ENCODE assay signal across 1 cellular context in the genomic region with DNA sequence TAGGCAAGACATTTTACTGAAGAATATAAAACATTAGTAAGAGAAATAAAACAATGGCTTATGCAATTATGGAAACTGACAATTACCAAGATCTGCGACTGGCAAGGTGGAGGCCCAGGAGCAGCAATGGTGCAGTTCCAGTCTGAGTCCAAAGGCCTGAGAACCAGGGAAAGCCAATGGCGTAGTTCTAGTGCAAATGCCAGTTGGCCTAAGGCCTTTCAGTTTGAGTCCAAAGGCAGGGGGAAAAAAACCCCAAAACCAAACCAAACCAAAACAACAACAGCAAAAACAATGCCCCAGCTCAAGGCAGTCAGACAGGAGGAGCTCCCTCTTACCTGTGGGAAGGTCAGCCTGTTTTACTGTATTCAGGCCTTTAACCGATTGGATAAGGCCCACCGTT.
TF ChIP-seq lines count a peak whose summit lies in the region.

No MANE protein-coding gene starts in this region.

TF ChIP-seq in GM12878, 131 proteins besides CTCF, POLR2A, EP300 and RAD21:
- TF ChIP-seq, protein P1, sequence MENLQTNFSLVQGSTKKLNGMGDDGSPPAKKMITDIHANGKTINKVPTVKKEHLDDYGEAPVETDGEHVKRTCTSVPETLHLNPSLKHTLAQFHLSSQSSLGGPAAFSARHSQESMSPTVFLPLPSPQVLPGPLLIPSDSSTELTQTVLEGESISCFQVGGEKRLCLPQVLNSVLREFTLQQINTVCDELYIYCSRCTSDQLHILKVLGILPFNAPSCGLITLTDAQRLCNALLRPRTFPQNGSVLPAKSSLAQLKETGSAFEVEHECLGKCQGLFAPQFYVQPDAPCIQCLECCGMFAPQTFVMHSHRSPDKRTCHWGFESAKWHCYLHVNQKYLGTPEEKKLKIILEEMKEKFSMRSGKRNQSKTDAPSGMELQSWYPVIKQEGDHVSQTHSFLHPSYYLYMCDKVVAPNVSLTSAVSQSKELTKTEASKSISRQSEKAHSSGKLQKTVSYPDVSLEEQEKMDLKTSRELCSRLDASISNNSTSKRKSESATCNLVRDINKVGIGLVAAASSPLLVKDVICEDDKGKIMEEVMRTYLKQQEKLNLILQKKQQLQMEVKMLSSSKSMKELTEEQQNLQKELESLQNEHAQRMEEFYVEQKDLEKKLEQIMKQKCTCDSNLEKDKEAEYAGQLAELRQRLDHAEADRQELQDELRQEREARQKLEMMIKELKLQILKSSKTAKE (IDR thresholded peaks at IDR 0.05; ENCODE audit: low read depth, poor library complexity, severe bottlenecking) = no peak
- TF ChIP-seq SP1 (IDR thresholded peaks at IDR 0.05; ENCODE audit: low read depth, low read length) = no peak
- peak; percentile 78 for TF ChIP-seq RUNX3 (IDR thresholded peaks at IDR 0.05; ENCODE audit: low read length)
- TF ChIP-seq, protein P2, sequence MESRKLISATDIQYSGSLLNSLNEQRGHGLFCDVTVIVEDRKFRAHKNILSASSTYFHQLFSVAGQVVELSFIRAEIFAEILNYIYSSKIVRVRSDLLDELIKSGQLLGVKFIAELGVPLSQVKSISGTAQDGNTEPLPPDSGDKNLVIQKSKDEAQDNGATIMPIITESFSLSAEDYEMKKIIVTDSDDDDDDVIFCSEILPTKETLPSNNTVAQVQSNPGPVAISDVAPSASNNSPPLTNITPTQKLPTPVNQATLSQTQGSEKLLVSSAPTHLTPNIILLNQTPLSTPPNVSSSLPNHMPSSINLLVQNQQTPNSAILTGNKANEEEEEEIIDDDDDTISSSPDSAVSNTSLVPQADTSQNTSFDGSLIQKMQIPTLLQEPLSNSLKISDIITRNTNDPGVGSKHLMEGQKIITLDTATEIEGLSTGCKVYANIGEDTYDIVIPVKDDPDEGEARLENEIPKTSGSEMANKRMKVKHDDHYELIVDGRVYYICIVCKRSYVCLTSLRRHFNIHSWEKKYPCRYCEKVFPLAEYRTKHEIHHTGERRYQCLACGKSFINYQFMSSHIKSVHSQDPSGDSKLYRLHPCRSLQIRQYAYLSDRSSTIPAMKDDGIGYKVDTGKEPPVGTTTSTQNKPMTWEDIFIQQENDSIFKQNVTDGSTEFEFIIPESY (IDR thresholded peaks at IDR 0.05) = no peak
- TF ChIP-seq, protein P3, sequence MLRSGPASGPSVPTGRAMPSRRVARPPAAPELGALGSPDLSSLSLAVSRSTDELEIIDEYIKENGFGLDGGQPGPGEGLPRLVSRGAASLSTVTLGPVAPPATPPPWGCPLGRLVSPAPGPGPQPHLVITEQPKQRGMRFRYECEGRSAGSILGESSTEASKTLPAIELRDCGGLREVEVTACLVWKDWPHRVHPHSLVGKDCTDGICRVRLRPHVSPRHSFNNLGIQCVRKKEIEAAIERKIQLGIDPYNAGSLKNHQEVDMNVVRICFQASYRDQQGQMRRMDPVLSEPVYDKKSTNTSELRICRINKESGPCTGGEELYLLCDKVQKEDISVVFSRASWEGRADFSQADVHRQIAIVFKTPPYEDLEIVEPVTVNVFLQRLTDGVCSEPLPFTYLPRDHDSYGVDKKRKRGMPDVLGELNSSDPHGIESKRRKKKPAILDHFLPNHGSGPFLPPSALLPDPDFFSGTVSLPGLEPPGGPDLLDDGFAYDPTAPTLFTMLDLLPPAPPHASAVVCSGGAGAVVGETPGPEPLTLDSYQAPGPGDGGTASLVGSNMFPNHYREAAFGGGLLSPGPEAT (IDR thresholded peaks at IDR 0.05; ENCODE audit: low read depth) = 0 out of 2 replicates have a peak, but pooled peaks have one; percentile 20
- no peak for TF ChIP-seq PAX8 (IDR thresholded peaks at IDR 0.05)
- TF ChIP-seq MTA3 (IDR thresholded peaks at IDR 0.05; ENCODE audit: borderline replicate concordance, low read length) = no peak
- no peak for TF ChIP-seq HCFC1 (IDR thresholded peaks at IDR 0.05; ENCODE audit: low read length)
- peak; percentile 24; the same call in 1 of the 2 replicates for TF ChIP-seq GATAD2B (conservative IDR thresholded peaks at IDR 0.05; ENCODE audit: low read depth)
- no peak for TF ChIP-seq RBBP5 (conservative IDR thresholded peaks at IDR 0.05)
- 0 out of 2 replicates have a peak, but pooled peaks have one; percentile 15 for TF ChIP-seq DPF2 (IDR thresholded peaks at IDR 0.05)
- TF ChIP-seq SIX5 (IDR thresholded peaks at IDR 0.05; ENCODE audit: low read depth, low read length, severe bottlenecking) = no peak
- TF ChIP-seq TARDBP (IDR thresholded peaks at IDR 0.05; ENCODE audit: borderline replicate concordance) = no peak
- TF ChIP-seq NR2F1 (conservative IDR thresholded peaks at IDR 0.05) = peak; percentile 81
- TF ChIP-seq, protein P4, sequence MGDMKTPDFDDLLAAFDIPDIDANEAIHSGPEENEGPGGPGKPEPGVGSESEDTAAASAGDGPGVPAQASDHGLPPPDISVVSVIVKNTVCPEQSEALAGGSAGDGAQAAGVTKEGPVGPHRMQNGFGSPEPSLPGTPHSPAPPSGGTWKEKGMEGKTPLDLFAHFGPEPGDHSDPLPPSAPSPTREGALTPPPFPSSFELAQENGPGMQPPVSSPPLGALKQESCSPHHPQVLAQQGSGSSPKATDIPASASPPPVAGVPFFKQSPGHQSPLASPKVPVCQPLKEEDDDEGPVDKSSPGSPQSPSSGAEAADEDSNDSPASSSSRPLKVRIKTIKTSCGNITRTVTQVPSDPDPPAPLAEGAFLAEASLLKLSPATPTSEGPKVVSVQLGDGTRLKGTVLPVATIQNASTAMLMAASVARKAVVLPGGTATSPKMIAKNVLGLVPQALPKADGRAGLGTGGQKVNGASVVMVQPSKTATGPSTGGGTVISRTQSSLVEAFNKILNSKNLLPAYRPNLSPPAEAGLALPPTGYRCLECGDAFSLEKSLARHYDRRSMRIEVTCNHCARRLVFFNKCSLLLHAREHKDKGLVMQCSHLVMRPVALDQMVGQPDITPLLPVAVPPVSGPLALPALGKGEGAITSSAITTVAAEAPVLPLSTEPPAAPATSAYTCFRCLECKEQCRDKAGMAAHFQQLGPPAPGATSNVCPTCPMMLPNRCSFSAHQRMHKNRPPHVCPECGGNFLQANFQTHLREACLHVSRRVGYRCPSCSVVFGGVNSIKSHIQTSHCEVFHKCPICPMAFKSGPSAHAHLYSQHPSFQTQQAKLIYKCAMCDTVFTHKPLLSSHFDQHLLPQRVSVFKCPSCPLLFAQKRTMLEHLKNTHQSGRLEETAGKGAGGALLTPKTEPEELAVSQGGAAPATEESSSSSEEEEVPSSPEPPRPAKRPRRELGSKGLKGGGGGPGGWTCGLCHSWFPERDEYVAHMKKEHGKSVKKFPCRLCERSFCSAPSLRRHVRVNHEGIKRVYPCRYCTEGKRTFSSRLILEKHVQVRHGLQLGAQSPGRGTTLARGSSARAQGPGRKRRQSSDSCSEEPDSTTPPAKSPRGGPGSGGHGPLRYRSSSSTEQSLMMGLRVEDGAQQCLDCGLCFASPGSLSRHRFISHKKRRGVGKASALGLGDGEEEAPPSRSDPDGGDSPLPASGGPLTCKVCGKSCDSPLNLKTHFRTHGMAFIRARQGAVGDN (IDR thresholded peaks at IDR 0.05) = 0 out of 2 replicates have a peak, but pooled peaks have one; percentile 31
- TF ChIP-seq, protein P5, sequence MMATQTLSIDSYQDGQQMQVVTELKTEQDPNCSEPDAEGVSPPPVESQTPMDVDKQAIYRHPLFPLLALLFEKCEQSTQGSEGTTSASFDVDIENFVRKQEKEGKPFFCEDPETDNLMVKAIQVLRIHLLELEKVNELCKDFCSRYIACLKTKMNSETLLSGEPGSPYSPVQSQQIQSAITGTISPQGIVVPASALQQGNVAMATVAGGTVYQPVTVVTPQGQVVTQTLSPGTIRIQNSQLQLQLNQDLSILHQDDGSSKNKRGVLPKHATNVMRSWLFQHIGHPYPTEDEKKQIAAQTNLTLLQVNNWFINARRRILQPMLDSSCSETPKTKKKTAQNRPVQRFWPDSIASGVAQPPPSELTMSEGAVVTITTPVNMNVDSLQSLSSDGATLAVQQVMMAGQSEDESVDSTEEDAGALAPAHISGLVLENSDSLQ (IDR thresholded peaks at IDR 0.05) = no peak
- TF ChIP-seq, protein P6, sequence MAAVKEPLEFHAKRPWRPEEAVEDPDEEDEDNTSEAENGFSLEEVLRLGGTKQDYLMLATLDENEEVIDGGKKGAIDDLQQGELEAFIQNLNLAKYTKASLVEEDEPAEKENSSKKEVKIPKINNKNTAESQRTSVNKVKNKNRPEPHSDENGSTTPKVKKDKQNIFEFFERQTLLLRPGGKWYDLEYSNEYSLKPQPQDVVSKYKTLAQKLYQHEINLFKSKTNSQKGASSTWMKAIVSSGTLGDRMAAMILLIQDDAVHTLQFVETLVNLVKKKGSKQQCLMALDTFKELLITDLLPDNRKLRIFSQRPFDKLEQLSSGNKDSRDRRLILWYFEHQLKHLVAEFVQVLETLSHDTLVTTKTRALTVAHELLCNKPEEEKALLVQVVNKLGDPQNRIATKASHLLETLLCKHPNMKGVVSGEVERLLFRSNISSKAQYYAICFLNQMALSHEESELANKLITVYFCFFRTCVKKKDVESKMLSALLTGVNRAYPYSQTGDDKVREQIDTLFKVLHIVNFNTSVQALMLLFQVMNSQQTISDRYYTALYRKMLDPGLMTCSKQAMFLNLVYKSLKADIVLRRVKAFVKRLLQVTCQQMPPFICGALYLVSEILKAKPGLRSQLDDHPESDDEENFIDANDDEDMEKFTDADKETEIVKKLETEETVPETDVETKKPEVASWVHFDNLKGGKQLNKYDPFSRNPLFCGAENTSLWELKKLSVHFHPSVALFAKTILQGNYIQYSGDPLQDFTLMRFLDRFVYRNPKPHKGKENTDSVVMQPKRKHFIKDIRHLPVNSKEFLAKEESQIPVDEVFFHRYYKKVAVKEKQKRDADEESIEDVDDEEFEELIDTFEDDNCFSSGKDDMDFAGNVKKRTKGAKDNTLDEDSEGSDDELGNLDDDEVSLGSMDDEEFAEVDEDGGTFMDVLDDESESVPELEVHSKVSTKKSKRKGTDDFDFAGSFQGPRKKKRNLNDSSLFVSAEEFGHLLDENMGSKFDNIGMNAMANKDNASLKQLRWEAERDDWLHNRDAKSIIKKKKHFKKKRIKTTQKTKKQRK (IDR thresholded peaks at IDR 0.05; ENCODE audit: low read depth, low read length) = no peak
- no peak for TF ChIP-seq NFXL1 (IDR thresholded peaks at IDR 0.05; ENCODE audit: borderline replicate concordance)
- no peak for TF ChIP-seq LARP7 (IDR thresholded peaks at IDR 0.05)
- no peak for TF ChIP-seq BRCA1 (IDR thresholded peaks at IDR 0.05; ENCODE audit: low read depth, low read length)
- TF ChIP-seq EED (IDR thresholded peaks at IDR 0.05; ENCODE audit: low read depth) = peak; percentile 74
- peak; percentile 52; the same call in 1 of the 2 replicates for TF ChIP-seq JUNB (IDR thresholded peaks at IDR 0.05)
- peak; percentile 54; the same call in 1 of the 2 replicates for TF ChIP-seq IRF4 (IDR thresholded peaks at IDR 0.05; ENCODE audit: low read depth, low read length)
- TF ChIP-seq IKZF2 (IDR thresholded peaks at IDR 0.05) = peak; percentile 14 to 38; a peak in 2 of 4 replicates
- TF ChIP-seq YY1 (IDR thresholded peaks at IDR 0.05; ENCODE audit: low read depth, low read length) = 0 out of 2 replicates have a peak, but pooled peaks have one; percentile 24
- no peak for TF ChIP-seq MTA2 (IDR thresholded peaks at IDR 0.05; ENCODE audit: low read depth)
- no peak for TF ChIP-seq MXI1 (IDR thresholded peaks at IDR 0.05; ENCODE audit: low read depth, low read length)
